8 cellular contexts compared by ENCODE assay signal in the genomic region with DNA sequence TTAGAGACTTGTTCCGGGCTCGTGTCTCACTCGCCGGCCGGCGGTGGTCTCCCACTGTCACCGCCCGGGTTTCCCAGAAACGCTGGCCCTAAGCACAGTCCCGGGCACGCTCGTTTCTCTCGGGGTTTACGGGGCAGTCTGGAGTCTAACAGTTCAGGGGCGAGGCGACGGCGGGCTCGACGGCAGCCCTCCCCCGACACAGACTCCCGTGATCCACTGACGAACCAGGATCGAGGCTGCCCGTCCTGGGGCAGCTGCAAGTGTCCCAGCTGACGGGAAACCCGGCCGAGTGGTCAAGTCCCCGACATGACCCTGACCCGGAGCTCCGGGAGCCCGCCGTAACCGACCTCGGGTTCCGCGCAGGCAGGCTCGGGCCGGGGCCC. TPM values are rescaled to one million over a fixed set of nuclear protein-coding genes. Genes with fewer than 3 reads are reported as not detected.
A peak's percentile ranks its signal among the peaks of the same experiment; 100 is the strongest.
DNase-seq lines count a peak whose midpoint lies in the region; ATAC-seq and TF ChIP-seq lines count a peak whose summit lies in the region.

No MANE protein-coding gene starts in this region.

- no peaks in the 10 kb centered on the region for H3K36me3 ChIP-seq in CD8-positive, alpha-beta memory T cell (ENCODE audit: insufficient read depth, low read length)

- no peaks in the 10 kb centered on the region for H3K27me3 ChIP-seq in CD8-positive, alpha-beta memory T cell (ENCODE audit: insufficient read depth, low read length, poor library complexity, severe bottlenecking)

- H3K27me3 Mint-ChIP-seq in CD8-positive, alpha-beta memory T cell = no peaks in the 10 kb centered on the region
- no peaks in the 10 kb centered on the region for H3K27me3 Mint-ChIP-seq in activated B cell treated with CpG ODN at 0.5 μM for 24 hours
- no peaks in the 10 kb centered on the region for H3K27me3 Mint-ChIP-seq in stimulated activated memory B cell treated with anti-CD40 and anti-IgM and Interleukin-4, amounts not matched to agents 10 μg/mL and 1 μg/mL and 100 μg/mL, for 72 hours

- no peak for TF ChIP-seq CTCF in activated B cell treated with CpG ODN at 0.5 μM for 24 hours (IDR thresholded peaks at IDR 0.05)

- peak overlapping the region; percentile 76 to 93 (median 88) for H3K27ac Mint-ChIP-seq in CD8-positive, alpha-beta memory T cell
- H3K27ac Mint-ChIP-seq in activated B cell treated with CpG ODN at 0.5 μM for 24 hours = peak overlapping the region; percentile 70
- peak overlapping the region; percentile 76 for H3K27ac Mint-ChIP-seq in stimulated activated memory B cell treated with anti-CD40 and anti-IgM and Interleukin-4, amounts not matched to agents 10 μg/mL and 1 μg/mL and 100 μg/mL, for 72 hours

- ATAC-seq in HG02623 (IDR thresholded peaks at IDR 0.05; ENCODE audit: unreplicated experiment) (peak; percentile 7), activated B cell treated with CpG ODN at 0.5 μM for 24 hours (ENCODE audit: low read depth) (no peak)
- no peak for ATAC-seq in stimulated activated memory B cell treated with anti-CD40 and anti-IgM and Interleukin-4, amounts not matched to agents 10 μg/mL and 1 μg/mL and 100 μg/mL, for 72 hours

- peaks cover 28 to 51% (median 37%) of the 10 kb centered on the region in 3 donors for H3K4me1 Mint-ChIP-seq in CD8-positive, alpha-beta memory T cell
- peaks cover 38% of the 10 kb centered on the region for H3K4me1 Mint-ChIP-seq in activated B cell treated with CpG ODN at 0.5 μM for 24 hours
- H3K4me1 Mint-ChIP-seq in stimulated activated memory B cell treated with anti-CD40 and anti-IgM and Interleukin-4, amounts not matched to agents 10 μg/mL and 1 μg/mL and 100 μg/mL, for 72 hours = peaks cover 42% of the 10 kb centered on the region

- intact Hi-C loops in activated B cell treated with CpG ODN at 0.5 μM for 24 hours (cut with micrococcal nuclease) = loop anchor here (1.0 to 5.0 kb wide), 4 partner anchors 34 to 261 kb away; a partner anchor contains a TSS

- H3K27ac ChIP-seq in CD8-positive, alpha-beta memory T cell (ENCODE audit: low read depth, low read length) = peak overlapping the region; percentile 72

- DNase-seq in CD8-positive, alpha-beta memory T cell = peak in 1 of 5 donors; percentile 23
- no peak for DNase-seq in activated B cell treated with CpG ODN at 0.5 μM for 24 hours
- peak; percentile 43 for DNase-seq in hepatic stellate cell (ENCODE audit: low spot score)
- no peak for DNase-seq in SKM-1 (lab: John Stamatoyannopoulos, UW; ENCODE audit: unreplicated experiment)
- DNase-seq in NCI-H187 treated with DMSO at 0.1 percent for 48 hours (lab: John Stamatoyannopoulos, UW) = no peak
- no peak for DNase-seq in NCI-H2196 (lab: John Stamatoyannopoulos, UW; ENCODE audit: unreplicated experiment)

- H3K9me3 ChIP-seq in CD8-positive, alpha-beta memory T cell (ENCODE audit: low read length) = no peaks in the 10 kb centered on the region

- H3K9me3 Mint-ChIP-seq in CD8-positive, alpha-beta memory T cell = no peaks in the 10 kb centered on the region
- no peaks in the 10 kb centered on the region for H3K9me3 Mint-ChIP-seq in activated B cell treated with CpG ODN at 0.5 μM for 24 hours
- no peaks in the 10 kb centered on the region for H3K9me3 Mint-ChIP-seq in stimulated activated memory B cell treated with anti-CD40 and anti-IgM and Interleukin-4, amounts not matched to agents 10 μg/mL and 1 μg/mL and 100 μg/mL, for 72 hours

- H3K36me3 Mint-ChIP-seq in CD8-positive, alpha-beta memory T cell = peaks cover 0 to 35% (median 3%) of the 10 kb centered on the region in 3 donors
- H3K36me3 Mint-ChIP-seq in activated B cell treated with CpG ODN at 0.5 μM for 24 hours (ENCODE audit: low read depth) = peaks cover 19% of the 10 kb centered on the region
- peaks cover 21% of the 10 kb centered on the region for H3K36me3 Mint-ChIP-seq in stimulated activated memory B cell treated with anti-CD40 and anti-IgM and Interleukin-4, amounts not matched to agents 10 μg/mL and 1 μg/mL and 100 μg/mL, for 72 hours

- peak overlapping the region; percentile 84 for H3K4me3 ChIP-seq in CD8-positive, alpha-beta memory T cell (ENCODE audit: low read length)

- POLR2A ChIA-PET in CD8-positive, alpha-beta memory T cell (lab: Charles Lee) = interaction anchor here (0.6 to 1.4 kb wide), 3 partner anchors 12 to 41 kb away, joined by 3 read pairs; no protein-coding TSS in a partner anchor
- POLR2A ChIA-PET in activated B cell treated with CpG ODN at 0.5 μM for 24 hours (lab: Charles Lee) = interaction anchor here (0.6 to 1.4 kb wide), 11 partner anchors 10 to 157 kb away, joined by 3 to 8 read pairs (median 5); a partner anchor contains a TSS

- H3K4me1 ChIP-seq in CD8-positive, alpha-beta memory T cell (ENCODE audit: insufficient read depth, low read length) = peaks cover 39% of the 10 kb centered on the region

- CTCF ChIA-PET in CD8-positive, alpha-beta memory T cell (lab: Charles Lee) = interaction anchor here (1.4 kb wide), 1 partner anchor 98 kb away, joined by 3 read pairs; no protein-coding TSS in a partner anchor
- CTCF ChIA-PET in activated B cell treated with CpG ODN at 0.5 μM for 24 hours (lab: Charles Lee) = interaction anchor here (1.0 kb wide), 1 partner anchor 151 kb away, joined by 6 read pairs; no protein-coding TSS in a partner anchor

- H3K4me3 Mint-ChIP-seq in CD8-positive, alpha-beta memory T cell = peak overlapping the region; percentile 85 to 92 (median 87)
- peak overlapping the region; percentile 87 for H3K4me3 Mint-ChIP-seq in activated B cell treated with CpG ODN at 0.5 μM for 24 hours
- peak overlapping the region; percentile 84 for H3K4me3 Mint-ChIP-seq in stimulated activated memory B cell treated with anti-CD40 and anti-IgM and Interleukin-4, amounts not matched to agents 10 μg/mL and 1 μg/mL and 100 μg/mL, for 72 hours

RNA-seq across cellular contexts. Expression of a gene that starts 0.5 kb away (rescaled TPM):
- total RNA-seq in CD8-positive, alpha-beta memory T cell = 10 to 100 TPM; 76.7 to 79.3 TPM
- 79.7 TPM for polyA plus RNA-seq in CD8-positive, alpha-beta memory T cell
- total RNA-seq in activated B cell treated with CpG ODN at 0.5 μM for 24 hours = 79.2 and 89.9 TPM in 2 replicates

RNA-seq across cellular contexts. Expression of a gene that starts 7.1 kb away (rescaled TPM):
- 1 to 10 TPM; 2.9 to 5.0 TPM for total RNA-seq in CD8-positive, alpha-beta memory T cell
- polyA plus RNA-seq in CD8-positive, alpha-beta memory T cell = 0.09 TPM
- 1.6 and 3.3 TPM in 2 replicates for total RNA-seq in activated B cell treated with CpG ODN at 0.5 μM for 24 hours

RNA-seq across cellular contexts. Expression of a gene that starts 26.6 kb away (rescaled TPM):
- total RNA-seq in CD8-positive, alpha-beta memory T cell = 1 to 10 TPM in 1 of 2 experiments, under 1 TPM in 1; 0.51 to 1.1 TPM
- not detected for polyA plus RNA-seq in CD8-positive, alpha-beta memory T cell
- 2.5 and 2.7 TPM in 2 replicates for total RNA-seq in activated B cell treated with CpG ODN at 0.5 μM for 24 hours

RNA-seq across cellular contexts. Expression of a gene that starts 34.6 kb away (rescaled TPM):
- total RNA-seq in CD8-positive, alpha-beta memory T cell = 10 to 100 TPM; 36.4 to 38.8 TPM
- 6.9 TPM for polyA plus RNA-seq in CD8-positive, alpha-beta memory T cell
- total RNA-seq in activated B cell treated with CpG ODN at 0.5 μM for 24 hours = 16.2 and 26.1 TPM in 2 replicates

RNA-seq across cellular contexts. Expression of a gene that starts 35.3 kb away (rescaled TPM):
- total RNA-seq in CD8-positive, alpha-beta memory T cell = 10 to 100 TPM; 32.9 to 34.3 TPM
- 22.0 TPM for polyA plus RNA-seq in CD8-positive, alpha-beta memory T cell
- total RNA-seq in activated B cell treated with CpG ODN at 0.5 μM for 24 hours = 11.9 and 12.6 TPM in 2 replicates
